ENCODE assay signal across 30 cellular contexts in genomic region chr1:239288964-239289535, GRCh38.
"Had no signal": no experiment of that assay in that cellular context is flagged by ENCODE, and none has a peak within 500 bp of the region (broad histone marks: within the 10 kb centered on the region; RNA-seq: fewer than 3 reads in every experiment).

No MANE protein-coding gene starts in this region.

- H2AFZ ChIP-seq: hepatocyte had no signal

- H3K36me3 ChIP-seq: cardiac muscle cell, colonic mucosa, gastroesophageal sphincter, stomach, tibial artery had no signal

- H3K27ac Mint-ChIP-seq: activated CD8-positive, alpha-beta memory T cell treated with anti-CD3 and anti-CD28 coated beads, Interleukin-2, amount 10 ng/mL, durations not matched to agents 7 days and 5 days; activated CD8-positive, alpha-beta T cell treated with anti-CD3 and anti-CD28 coated beads for 36 hours; activated naive CD4-positive, alpha-beta T cell treated with anti-CD3 and anti-CD28 coated beads, Interleukin-2, amount 50 U/mL, for 72 hours; activated T-cell treated with anti-CD3 and anti-CD28 coated beads, Interleukin-2, amount 50 U/mL, for 72 hours; nephron; stimulated activated memory B cell treated with anti-CD40 and anti-IgM and Interleukin-4, amounts not matched to agents 10 μg/mL and 1 μg/mL and 100 μg/mL, for 72 hours; WTC11 had no signal

- H3K9me3 ChIP-seq: body of pancreas, colonic mucosa, gastroesophageal sphincter, stomach, tibial artery had no signal

- H3K9me3 Mint-ChIP-seq: activated CD8-positive, alpha-beta T cell treated with anti-CD3 and anti-CD28 coated beads for 36 hours; activated naive CD4-positive, alpha-beta T cell treated with anti-CD3 and anti-CD28 coated beads, Interleukin-2, amount 50 U/mL, for 72 hours; activated T-cell treated with anti-CD3 and anti-CD28 coated beads, Interleukin-2, amount 50 U/mL, for 72 hours had no signal

- H3K4me1 Mint-ChIP-seq: activated CD8-positive, alpha-beta memory T cell treated with anti-CD3 and anti-CD28 coated beads, Interleukin-2, amount 10 ng/mL, durations not matched to agents 7 days and 5 days; stimulated activated memory B cell treated with anti-CD40 and anti-IgM and Interleukin-4, amounts not matched to agents 10 μg/mL and 1 μg/mL and 100 μg/mL, for 72 hours had no signal

- H3K4me3 Mint-ChIP-seq: activated CD8-positive, alpha-beta memory T cell treated with anti-CD3 and anti-CD28 coated beads, Interleukin-2, amount 10 ng/mL, durations not matched to agents 7 days and 5 days; activated CD8-positive, alpha-beta T cell treated with anti-CD3 and anti-CD28 coated beads for 36 hours; activated T-cell treated with anti-CD3 and anti-CD28 coated beads, Interleukin-2, amount 50 U/mL, for 72 hours; nephron; stimulated activated memory B cell treated with anti-CD40 and anti-IgM and Interleukin-4, amounts not matched to agents 10 μg/mL and 1 μg/mL and 100 μg/mL, for 72 hours; WTC11 had no signal

- H3K27ac ChIP-seq: body of pancreas, cardiac muscle cell, colonic mucosa, gastroesophageal sphincter, hepatocyte, skin epidermis, stomach, tibial artery had no signal

- H3K4me3 ChIP-seq: body of pancreas, cardiac muscle cell, colonic mucosa, gastroesophageal sphincter, hepatocyte, skin epidermis, stomach, tibial artery had no signal

- H3K36me3 Mint-ChIP-seq: activated CD8-positive, alpha-beta memory T cell treated with anti-CD3 and anti-CD28 coated beads, Interleukin-2, amount 10 ng/mL, durations not matched to agents 7 days and 5 days; activated naive CD4-positive, alpha-beta T cell treated with anti-CD3 and anti-CD28 coated beads, Interleukin-2, amount 50 U/mL, for 72 hours; stimulated activated memory B cell treated with anti-CD40 and anti-IgM and Interleukin-4, amounts not matched to agents 10 μg/mL and 1 μg/mL and 100 μg/mL, for 72 hours had no signal

- H3K4me2 ChIP-seq: hepatocyte had no signal

- FAIRE-seq: endometrium, keratinocyte had no signal

- DNase-seq: activated CD4-positive, alpha-beta T cell treated with anti-CD3 and anti-CD28 coated beads for 1 hour; activated CD4-positive, alpha-beta T cell treated with anti-CD3 and anti-CD28 coated beads, Interleukin-2, amount 50 U/mL, for 1 hour; activated CD8-positive, alpha-beta memory T cell treated with anti-CD3 and anti-CD28 coated beads, Interleukin-2, amount 10 ng/mL, durations not matched to agents 7 days and 5 days; activated CD8-positive, alpha-beta T cell treated with anti-CD3 and anti-CD28 coated beads for 36 hours; activated naive CD4-positive, alpha-beta T cell; activated T-cell treated with anti-CD3 and anti-CD28 coated beads, Interleukin-2, amount 50 U/mL, for 72 hours; aorta; body of pancreas; cerebellar nuclear complex; colonic mucosa; effector CD8-positive, alpha-beta T cell; left cardiac atrium; mammary epithelial cell; stimulated activated CD4-positive, alpha-beta T cell treated with anti-CD3 and anti-CD28 coated beads, Interleukin-1b, Interleukin-23, amount 100 ng/mL, for 48 hours; stimulated activated CD4-positive, alpha-beta T cell treated with anti-CD3 and anti-CD28 coated beads, Interleukin-4, amount 100 ng/mL, for 4 hours; stimulated activated CD8-positive, alpha-beta memory T cell treated with anti-CD3 and anti-CD28 coated beads, Interleukin-4, amount 100 ng/mL, for 48 hours; stomach; T-helper 2 cell; tibial artery had no signal

- H3K4me1 ChIP-seq: body of pancreas, colonic mucosa, stomach, tibial artery had no signal

- ATAC-seq: activated CD8-positive, alpha-beta memory T cell treated with anti-CD3 and anti-CD28 coated beads, Interleukin-2, amount 10 ng/mL, durations not matched to agents 7 days and 5 days; activated CD8-positive, alpha-beta T cell treated with anti-CD3 and anti-CD28 coated beads for 36 hours; activated naive CD4-positive, alpha-beta T cell treated with anti-CD3 and anti-CD28 coated beads, Interleukin-2, amount 50 U/mL, for 72 hours; activated T-cell treated with anti-CD3 and anti-CD28 coated beads, Interleukin-2, amount 50 U/mL, for 72 hours; body of pancreas; gastroesophageal sphincter; left cardiac atrium; sciatic nerve; stimulated activated memory B cell treated with anti-CD40 and anti-IgM and Interleukin-4, amounts not matched to agents 10 μg/mL and 1 μg/mL and 100 μg/mL, for 72 hours; WTC11 had no signal

- H3K27me3 ChIP-seq: body of pancreas, cardiac muscle cell, colonic mucosa, gastroesophageal sphincter, hepatocyte, stomach, tibial artery had no signal

- H3K27me3 Mint-ChIP-seq: activated CD8-positive, alpha-beta memory T cell treated with anti-CD3 and anti-CD28 coated beads, Interleukin-2, amount 10 ng/mL, durations not matched to agents 7 days and 5 days; activated CD8-positive, alpha-beta T cell treated with anti-CD3 and anti-CD28 coated beads for 36 hours; stimulated activated memory B cell treated with anti-CD40 and anti-IgM and Interleukin-4, amounts not matched to agents 10 μg/mL and 1 μg/mL and 100 μg/mL, for 72 hours had no signal

- H3K79me2 ChIP-seq: hepatocyte had no signal
